19 cellular contexts compared by ENCODE assay signal in genomic region chr2:100052645-100053044, GRCh38.
"Had no signal": no experiment of that assay in that cellular context is flagged by ENCODE, and none has a peak within 500 bp of the region (broad histone marks: within the 10 kb centered on the region; RNA-seq: fewer than 3 reads in every experiment).

No MANE protein-coding gene starts in this region.

- DNase-seq: activated CD4-positive, alpha-beta T cell treated with anti-CD3 and anti-CD28 coated beads for 48 hours; activated CD4-positive, CD25-positive, alpha-beta regulatory T cell; activated CD8-positive, alpha-beta T cell treated with anti-CD3 and anti-CD28 coated beads for 36 hours; activated naive CD4-positive, alpha-beta T cell treated with Interleukin-2 at 50 U/mL for 16 hours; activated T-cell treated with anti-CD3 and anti-CD28 coated beads, Interleukin-2, amount 50 U/mL, for 1 hour; aorta; cortex of kidney; erythroblast; foreskin melanocyte; hypothalamus; islet precursor cell; left colon; stimulated activated CD4-positive, alpha-beta T cell treated with anti-CD3 and anti-CD28 coated beads, Interleukin-2, amount 100 ng/mL, for 24 hours; T-helper 1 cell; T-helper 9 cell; transverse colon had no signal

- H3K27ac ChIP-seq: prostate gland, right atrium auricular region, suprapubic skin, transverse colon had no signal

- H3K9me3 ChIP-seq: prostate gland, right atrium auricular region, suprapubic skin, transverse colon had no signal

- H3K27me3 ChIP-seq: right atrium auricular region, suprapubic skin, transverse colon had no signal

- H3K4me3 ChIP-seq: prostate gland, right atrium auricular region, suprapubic skin, transverse colon had no signal

- H3K36me3 ChIP-seq: prostate gland, right atrium auricular region, suprapubic skin, transverse colon had no signal

- H3K4me1 ChIP-seq: prostate gland, suprapubic skin, transverse colon had no signal

- ATAC-seq: activated CD8-positive, alpha-beta T cell treated with anti-CD3 and anti-CD28 coated beads for 36 hours; left colon had no signal
